In genomic region chr5:16881253-16881652, GRCh38 we compare ENCODE assay signal across 1 cellular context.
TF ChIP-seq lines count a peak whose summit lies in the region.

No MANE protein-coding gene starts in this region.

TF ChIP-seq in HepG2, 621 proteins besides CTCF, POLR2A, EP300 and RAD21 (continued from another document):
- peak; percentile 94 for TF ChIP-seq HNF4A (CRISPR knock-in tag; IDR thresholded peaks at IDR 0.05)
- no peak for TF ChIP-seq SRY (CRISPR knock-in tag; IDR thresholded peaks at IDR 0.05)
- no peak for TF ChIP-seq ZNF329 (CRISPR knock-in tag; IDR thresholded peaks at IDR 0.05; ENCODE audit: low read depth)
- TF ChIP-seq CENPBD1 (CRISPR knock-in tag; IDR thresholded peaks at IDR 0.05; ENCODE audit: borderline replicate concordance, low read depth), result no peak
- TF ChIP-seq PBX3 (CRISPR knock-in tag; IDR thresholded peaks at IDR 0.05; ENCODE audit: borderline replicate concordance), result no peak
- peak; percentile 56; the same call in 1 of the 2 replicates for TF ChIP-seq FOXA1 (IDR thresholded peaks at IDR 0.05)
- TF ChIP-seq FOXA1 (CRISPR knock-in tag; IDR thresholded peaks at IDR 0.05), result peak; percentile 90
- TF ChIP-seq ZNF18 (CRISPR knock-in tag; IDR thresholded peaks at IDR 0.05; ENCODE audit: insufficient replicate concordance), result no peak
- TF ChIP-seq KMT2B (CRISPR knock-in tag; IDR thresholded peaks at IDR 0.05), result no peak
- TF ChIP-seq KDM6A (CRISPR knock-in tag; IDR thresholded peaks at IDR 0.05; ENCODE audit: low read depth), result 0 out of 2 replicates have a peak, but pooled peaks have one; percentile 39
- no peak for TF ChIP-seq ZNF75D (CRISPR knock-in tag; IDR thresholded peaks at IDR 0.05; ENCODE audit: borderline replicate concordance)
- no peak for TF ChIP-seq LCORL (IDR thresholded peaks at IDR 0.05)
- TF ChIP-seq LCORL (CRISPR knock-in tag; IDR thresholded peaks at IDR 0.05), result no peak
- no peak for TF ChIP-seq ZNF790 (CRISPR knock-in tag; IDR thresholded peaks at IDR 0.05; ENCODE audit: borderline replicate concordance)
- TF ChIP-seq RFXAP (CRISPR knock-in tag; IDR thresholded peaks at IDR 0.05; ENCODE audit: borderline replicate concordance), result no peak
- no peak for TF ChIP-seq ZNF572 (CRISPR knock-in tag; IDR thresholded peaks at IDR 0.05)
- TF ChIP-seq U2AF1 (optimal IDR thresholded peaks at IDR 0.05; ENCODE audit: low read depth, low read length), result no peak
- TF ChIP-seq HMGA1 (CRISPR knock-in tag; conservative IDR thresholded peaks at IDR 0.05), result no peak
- TF ChIP-seq GATA4 (IDR thresholded peaks at IDR 0.05; ENCODE audit: borderline replicate concordance, low read depth), result peak; percentile 77; the same call in 1 of the 2 replicates
- peak; percentile 29; the same call in 1 of the 2 replicates for TF ChIP-seq SAP130 (CRISPR knock-in tag; IDR thresholded peaks at IDR 0.05; ENCODE audit: low read depth)
- no peak for TF ChIP-seq IRF2 (CRISPR knock-in tag; IDR thresholded peaks at IDR 0.05)
- no peak for TF ChIP-seq ZNF251 (CRISPR knock-in tag; IDR thresholded peaks at IDR 0.05)
- peak; percentile 54; the same call in 1 of the 2 replicates for TF ChIP-seq CREM (IDR thresholded peaks at IDR 0.05)
- no peak for TF ChIP-seq CREM (CRISPR knock-in tag; IDR thresholded peaks at IDR 0.05)
- no peak for TF ChIP-seq DNMT1 (CRISPR knock-in tag; IDR thresholded peaks at IDR 0.05)
- TF ChIP-seq ZEB1 (IDR thresholded peaks at IDR 0.05; ENCODE audit: insufficient replicate concordance, low read depth), result peak; percentile 96
- TF ChIP-seq ZNF552 (CRISPR knock-in tag; IDR thresholded peaks at IDR 0.05; ENCODE audit: borderline replicate concordance), result no peak
- TF ChIP-seq ZNF224 (CRISPR knock-in tag; IDR thresholded peaks at IDR 0.05), result no peak
- no peak for TF ChIP-seq SNAPC5 (CRISPR knock-in tag; IDR thresholded peaks at IDR 0.05; ENCODE audit: borderline replicate concordance)
- no peak for TF ChIP-seq TEAD3 (CRISPR knock-in tag; optimal IDR thresholded peaks at IDR 0.05; ENCODE audit: borderline replicate concordance)
- TF ChIP-seq ZNF569 (CRISPR knock-in tag; IDR thresholded peaks at IDR 0.05; ENCODE audit: borderline replicate concordance), result no peak
- no peak for TF ChIP-seq CBX5 (CRISPR knock-in tag; IDR thresholded peaks at IDR 0.05; ENCODE audit: borderline replicate concordance)
- peak; percentile 83 for TF ChIP-seq SOX5 (CRISPR knock-in tag; IDR thresholded peaks at IDR 0.05; ENCODE audit: borderline replicate concordance)
- TF ChIP-seq ZSCAN5A (CRISPR knock-in tag; IDR thresholded peaks at IDR 0.05; ENCODE audit: borderline replicate concordance), result no peak; the same call in 1 of the 2 replicates
- TF ChIP-seq ZNF777 (CRISPR knock-in tag; IDR thresholded peaks at IDR 0.05), result no peak
- no peak for TF ChIP-seq SIN3B (IDR thresholded peaks at IDR 0.05; ENCODE audit: low read length)
- TF ChIP-seq SP1 (IDR thresholded peaks at IDR 0.05), result no peak
- TF ChIP-seq SP1 (CRISPR knock-in tag; IDR thresholded peaks at IDR 0.05), result no peak
- TF ChIP-seq KAT7 (CRISPR knock-in tag; IDR thresholded peaks at IDR 0.05; ENCODE audit: borderline replicate concordance), result no peak
- TF ChIP-seq ZNF768 (CRISPR knock-in tag; IDR thresholded peaks at IDR 0.05), result no peak
- peak; percentile 76 for TF ChIP-seq NR2F6 (IDR thresholded peaks at IDR 0.05)
- TF ChIP-seq NR2F6 (CRISPR knock-in tag; IDR thresholded peaks at IDR 0.05), result peak; percentile 60
- TF ChIP-seq PITX1 (CRISPR knock-in tag; IDR thresholded peaks at IDR 0.05), result peak; percentile 87
- TF ChIP-seq THAP9 (CRISPR knock-in tag; IDR thresholded peaks at IDR 0.05; ENCODE audit: borderline replicate concordance), result no peak
- no peak for TF ChIP-seq TEAD2 (CRISPR knock-in tag; IDR thresholded peaks at IDR 0.05)
- peak; percentile 38; the same call in 1 of the 2 replicates for TF ChIP-seq SALL1 (CRISPR knock-in tag; IDR thresholded peaks at IDR 0.05)
- no peak for TF ChIP-seq ZBTB2 (CRISPR knock-in tag; IDR thresholded peaks at IDR 0.05; ENCODE audit: low read depth)
- TF ChIP-seq SMC3 (IDR thresholded peaks at IDR 0.05; ENCODE audit: low read length), result no peak
